Comparison of ENCODE assay signal across 1 cellular context in genomic region chr1:61741682-61742619, GRCh38.
A peak's percentile ranks its signal among the peaks of the same experiment; 100 is the strongest.
TF ChIP-seq lines count a peak whose summit lies in the region.

TSS of gene PATJ (plus strand) at chr1:61742480. CDS start at chr1:61762893, 20,413 bp downstream.

TF ChIP-seq in HepG2, 621 proteins besides CTCF, POLR2A, EP300 and RAD21 (continued from another document):
- TF ChIP-seq ZNF574 (CRISPR knock-in tag; IDR thresholded peaks at IDR 0.05), result peak; percentile 2; the same call in 1 of the 2 replicates
- peak; percentile 99 for TF ChIP-seq ZEB1 (IDR thresholded peaks at IDR 0.05; ENCODE audit: insufficient replicate concordance, low read depth)
- peak; percentile 55 for TF ChIP-seq CEBPG (CRISPR knock-in tag; IDR thresholded peaks at IDR 0.05)
- peak; percentile 16; the same call in 1 of the 2 replicates for TF ChIP-seq ISL2 (CRISPR knock-in tag; IDR thresholded peaks at IDR 0.05)
- peak; percentile 74 for TF ChIP-seq ZNF687 (CRISPR knock-in tag; IDR thresholded peaks at IDR 0.05)
- peak; percentile 13; the same call in 1 of the 2 replicates for TF ChIP-seq KMT2B (CRISPR knock-in tag; IDR thresholded peaks at IDR 0.05)
- TF ChIP-seq ARID4A (CRISPR knock-in tag; IDR thresholded peaks at IDR 0.05; ENCODE audit: borderline replicate concordance), result peak; percentile 59; the same call in 1 of the 2 replicates
- TF ChIP-seq MAZ (IDR thresholded peaks at IDR 0.05; ENCODE audit: borderline replicate concordance, low read depth, low read length), result peak; percentile 20; the same call in 1 of the 2 replicates
- TF ChIP-seq MAZ (CRISPR knock-in tag; IDR thresholded peaks at IDR 0.05; ENCODE audit: low read depth), result peak; percentile 71; the same call in 1 of the 2 replicates
- TF ChIP-seq POLR2G (IDR thresholded peaks at IDR 0.05; ENCODE audit: low read depth, low read length), result peak; percentile 40; the same call in 1 of the 2 replicates
- TF ChIP-seq ZC3H13 (CRISPR knock-in tag; IDR thresholded peaks at IDR 0.05), result no peak
- TF ChIP-seq SUZ12 (IDR thresholded peaks at IDR 0.05; ENCODE audit: low read depth, low read length), result no peak
- peak; percentile 47 for TF ChIP-seq TEAD3 (CRISPR knock-in tag; optimal IDR thresholded peaks at IDR 0.05; ENCODE audit: borderline replicate concordance)
- TF ChIP-seq SOX6 (IDR thresholded peaks at IDR 0.05), result no peak
- TF ChIP-seq SOX6 (CRISPR knock-in tag; IDR thresholded peaks at IDR 0.05), result peak; percentile 35
- peak; percentile 10; the same call in 1 of the 2 replicates for TF ChIP-seq BCL6 (CRISPR knock-in tag; IDR thresholded peaks at IDR 0.05)
- TF ChIP-seq FOXO1 (CRISPR knock-in tag; IDR thresholded peaks at IDR 0.05), result 0 out of 2 replicates have a peak, but pooled peaks have one; percentile 58
- peak; percentile 46 for TF ChIP-seq YY1 (IDR thresholded peaks at IDR 0.05; ENCODE audit: insufficient read depth, insufficient replicate concordance, low read depth, low read length)
- no peak for TF ChIP-seq ZNF232 (CRISPR knock-in tag; IDR thresholded peaks at IDR 0.05; ENCODE audit: borderline replicate concordance)
- peak; percentile 73; the same call in 1 of the 2 replicates for TF ChIP-seq ZNF263 (CRISPR knock-in tag; IDR thresholded peaks at IDR 0.05)
